In genomic region chr11:60989108-60989650, GRCh38 we compare ENCODE assay signal across 15 cellular contexts. TPM values are rescaled to one million over a fixed set of nuclear protein-coding genes. Genes with fewer than 3 reads are reported as not detected.
DNase-seq lines count a peak whose midpoint lies in the region; ATAC-seq and TF ChIP-seq lines count a peak whose summit lies in the region.
"Had no signal": no experiment of that assay in that cellular context is flagged by ENCODE, and none has a peak within 500 bp of the region (broad histone marks: within the 10 kb centered on the region; RNA-seq: fewer than 3 reads in every experiment).

No MANE protein-coding gene starts in this region.

- no peak for TF ChIP-seq POLR2A in body of pancreas (IDR thresholded peaks at IDR 0.05)

- 66 to 70% methylated on average over 12 of the region's 12 CpGs for WGBS in body of pancreas, 2 donors

- no peaks in the 10 kb centered on the region for H3K27me3 Mint-ChIP-seq in activated CD4-positive, alpha-beta T cell treated with anti-CD3 and anti-CD28 coated beads, Interleukin-2, amount 10 ng/mL, durations not matched to agents 24 days and 14 days
- H3K27me3 Mint-ChIP-seq in IgD-negative memory B cell = no peaks in the 10 kb centered on the region
- no peaks in the 10 kb centered on the region for H3K27me3 Mint-ChIP-seq in naive thymus-derived CD4-positive, alpha-beta T cell

- CTCF ChIA-PET in naive thymus-derived CD4-positive, alpha-beta T cell (lab: Charles Lee) = interaction anchor here (0.6 to 2.3 kb wide), 2 partner anchors 20 to 41 kb away, joined by 3 to 6 read pairs; no protein-coding TSS in a partner anchor

- no peaks in the 10 kb centered on the region for H3K9me3 ChIP-seq in naive thymus-derived CD4-positive, alpha-beta T cell (ENCODE audit: control insufficient read depth in 2 of 3, low read length in 3 of 3)
- no peaks in the 10 kb centered on the region for H3K9me3 ChIP-seq in body of pancreas
- H3K9me3 ChIP-seq in WERI-Rb-1 (ENCODE audit: severe bottlenecking) = no peaks in the 10 kb centered on the region
- H3K9me3 ChIP-seq: breast epithelium, transverse colon had no signal

- POLR2A ChIA-PET in naive thymus-derived CD4-positive, alpha-beta T cell (lab: Charles Lee) = interaction anchor here (0.6 to 5.7 kb wide), 6 partner anchors 8 to 91 kb away, joined by 3 to 60 read pairs (median 4); no protein-coding TSS in a partner anchor

- peak overlapping the region; percentile 96 for H3K27ac ChIP-seq in naive thymus-derived CD4-positive, alpha-beta T cell (ENCODE audit: low read depth, low read length)
- H3K27ac ChIP-seq in body of pancreas (no peak overlapping the region), WERI-Rb-1 (no peak overlapping the region)
- H3K27ac ChIP-seq: breast epithelium, transverse colon had no signal

- DNase-seq in activated CD4-positive, alpha-beta T cell treated with anti-CD3 and anti-CD28 coated beads, Interleukin-2, amount 10 ng/mL, durations not matched to agents 24 days and 14 days = no peak
- no peak for DNase-seq in activated CD4-positive, alpha-beta T cell treated with anti-CD3 and anti-CD28 coated beads for 4 hours
- DNase-seq in activated T-cell treated with anti-CD3 and anti-CD28 coated beads, Interleukin-2, amount 50 U/mL, for 48 hours = peak; percentile 51 to 52
- peak in 1 of 9 donors; percentile 27 for DNase-seq in naive thymus-derived CD4-positive, alpha-beta T cell
- DNase-seq in body of pancreas (no peak), WERI-Rb-1 (no peak)
- DNase-seq: midbrain, NCI-H1417 treated with DMSO at 0.1 percent for 48 hours, NCI-H446 treated with DMSO at 0.1 percent for 48 hours, RPMI8226, T1000, transverse colon had no signal

- peaks cover 80% of the 10 kb centered on the region for H3K4me1 Mint-ChIP-seq in activated CD4-positive, alpha-beta T cell treated with anti-CD3 and anti-CD28 coated beads, Interleukin-2, amount 10 ng/mL, durations not matched to agents 24 days and 14 days
- peaks cover 18 to 32% (median 19%) of the 10 kb centered on the region in 3 donors for H3K4me1 Mint-ChIP-seq in IgD-negative memory B cell
- peaks cover 49 to 96% (median 87%) of the 10 kb centered on the region in 7 donors for H3K4me1 Mint-ChIP-seq in naive thymus-derived CD4-positive, alpha-beta T cell

- intact Hi-C loops in activated CD4-positive, alpha-beta T cell treated with anti-CD3 and anti-CD28 coated beads, Interleukin-2, amount 10 ng/mL, durations not matched to agents 24 days and 14 days (cut with micrococcal nuclease) = no loop called here
- intact Hi-C loops in naive thymus-derived CD4-positive, alpha-beta T cell (cut with micrococcal nuclease) = loop anchor here (1.0 to 10.0 kb wide), 7 partner anchors 15 to 1566 kb away; partner anchors contain the start of genes CD5 (in 1 of the 2), TMEM109 (in 1 of the 2) and VPS37C (in 1 of the 2)
- intact Hi-C loops in body of pancreas (cut with DNase I) = no loop called here

- H3K4me3 ChIP-seq in naive thymus-derived CD4-positive, alpha-beta T cell (ENCODE audit: low read length) = no peak overlapping the region
- H3K4me3 ChIP-seq in body of pancreas = no peak overlapping the region
- H3K4me3 ChIP-seq in WERI-Rb-1 (ENCODE audit: low read depth, low read length) = no peak overlapping the region
- H3K4me3 ChIP-seq: breast epithelium, transverse colon had no signal

- TF ChIP-seq CTCF in body of pancreas (IDR thresholded peaks at IDR 0.05) (no peak), WERI-Rb-1 (IDR thresholded peaks at IDR 0.05; ENCODE audit: low read depth, low read length) (no peak)

- peak overlapping the region; percentile 84 for H3K4me3 Mint-ChIP-seq in activated CD4-positive, alpha-beta T cell treated with anti-CD3 and anti-CD28 coated beads, Interleukin-2, amount 10 ng/mL, durations not matched to agents 24 days and 14 days
- peak overlapping the region in 2 of 4 donors; percentile 42 to 64 for H3K4me3 Mint-ChIP-seq in IgD-negative memory B cell
- H3K4me3 Mint-ChIP-seq in naive thymus-derived CD4-positive, alpha-beta T cell = peak overlapping the region; percentile 62 to 93 (median 83)

- H3K4me1 ChIP-seq in naive thymus-derived CD4-positive, alpha-beta T cell (ENCODE audit: control insufficient read depth in 2 of 2, insufficient read depth in 2 of 2, low read length in 2 of 2) = peaks cover 52 to 86% of the 10 kb centered on the region in 2 donors
- peaks cover 6% of the 10 kb centered on the region for H3K4me1 ChIP-seq in body of pancreas
- H3K4me1 ChIP-seq: breast epithelium, transverse colon had no signal

- peaks cover 0 to 44% (median 27%) of the 10 kb centered on the region in 3 experiments for H3K36me3 ChIP-seq in naive thymus-derived CD4-positive, alpha-beta T cell (ENCODE audit: control insufficient read depth in 2 of 3, insufficient read depth in 3 of 3, low read length in 3 of 3)
- H3K36me3 ChIP-seq in body of pancreas (replicated peaks in 1 of 2; ENCODE audit: insufficient read depth in 1 of 2, low read depth in 2 of 2) (no peaks in the 10 kb centered on the region), WERI-Rb-1 (no peaks in the 10 kb centered on the region)
- H3K36me3 ChIP-seq: breast epithelium, transverse colon had no signal

- no peaks in the 10 kb centered on the region for H3K9me3 Mint-ChIP-seq in activated CD4-positive, alpha-beta T cell treated with anti-CD3 and anti-CD28 coated beads, Interleukin-2, amount 10 ng/mL, durations not matched to agents 24 days and 14 days
- no peaks in the 10 kb centered on the region for H3K9me3 Mint-ChIP-seq in IgD-negative memory B cell
- H3K9me3 Mint-ChIP-seq in naive thymus-derived CD4-positive, alpha-beta T cell = no peaks in the 10 kb centered on the region

- no peak for ATAC-seq in naive thymus-derived CD4-positive, alpha-beta T cell
- no peak for ATAC-seq in body of pancreas
- no peak for ATAC-seq in GM18909 (IDR thresholded peaks at IDR 0.05; ENCODE audit: poor library complexity, unreplicated experiment)

- no peaks in the 10 kb centered on the region for H3K27me3 ChIP-seq in naive thymus-derived CD4-positive, alpha-beta T cell (ENCODE audit: control insufficient read depth in 2 of 2, insufficient read depth in 2 of 2, low read length in 2 of 2)
- H3K27me3 ChIP-seq in body of pancreas (no peaks in the 10 kb centered on the region), WERI-Rb-1 (ENCODE audit: insufficient read depth, low read depth, severe bottlenecking) (no peaks in the 10 kb centered on the region)
- H3K27me3 ChIP-seq: breast epithelium had no signal

- H3K36me3 Mint-ChIP-seq in activated CD4-positive, alpha-beta T cell treated with anti-CD3 and anti-CD28 coated beads, Interleukin-2, amount 10 ng/mL, durations not matched to agents 24 days and 14 days (ENCODE audit: low read depth) = peaks cover 74% of the 10 kb centered on the region
- H3K36me3 Mint-ChIP-seq in IgD-negative memory B cell = no peaks in the 10 kb centered on the region
- H3K36me3 Mint-ChIP-seq in naive thymus-derived CD4-positive, alpha-beta T cell = peaks cover 10 to 57% (median 42%) of the 10 kb centered on the region in 5 donors

- peak overlapping the region; percentile 94 for H3K27ac Mint-ChIP-seq in activated CD4-positive, alpha-beta T cell treated with anti-CD3 and anti-CD28 coated beads, Interleukin-2, amount 10 ng/mL, durations not matched to agents 24 days and 14 days
- H3K27ac Mint-ChIP-seq in IgD-negative memory B cell = peak overlapping the region; percentile 49 to 81 (median 70)
- peak overlapping the region; percentile 91 to 100 (median 99) for H3K27ac Mint-ChIP-seq in naive thymus-derived CD4-positive, alpha-beta T cell

RNA-seq across cellular contexts. Expression of gene CD6, which starts 17.7 kb away (rescaled TPM):
- total RNA-seq in activated CD4-positive, alpha-beta T cell treated with anti-CD3 and anti-CD28 coated beads, Interleukin-2, amount 10 ng/mL, durations not matched to agents 24 days and 14 days = 416 and 421 TPM in 2 replicates
- 8.6 TPM for polyA plus RNA-seq in IgD-negative memory B cell
- 100 to 1,000 TPM; 361 to 653 (median 430) TPM for total RNA-seq in naive thymus-derived CD4-positive, alpha-beta T cell
- polyA plus RNA-seq in naive thymus-derived CD4-positive, alpha-beta T cell = 100 to 1,000 TPM; 195 to 303 TPM
- total RNA-seq in body of pancreas = 1 to 10 TPM; 1.0 to 3.3 TPM

RNA-seq across cellular contexts. Expression of gene SLC15A3, which starts 37.2 kb away (rescaled TPM):
- total RNA-seq in activated CD4-positive, alpha-beta T cell treated with anti-CD3 and anti-CD28 coated beads, Interleukin-2, amount 10 ng/mL, durations not matched to agents 24 days and 14 days = 3.0 and 4.0 TPM in 2 replicates
- 15.2 TPM for polyA plus RNA-seq in IgD-negative memory B cell
- total RNA-seq in naive thymus-derived CD4-positive, alpha-beta T cell = 100 to 1,000 TPM in 1 of 5 experiments, 10 to 100 TPM in 3, 1 to 10 TPM in 1; 2.9 to 101 (median 10.8) TPM
- polyA plus RNA-seq in naive thymus-derived CD4-positive, alpha-beta T cell = 1 to 10 TPM in 1 of 2 donors, under 1 TPM in 1; 0.85 to 2.6 TPM
- total RNA-seq in body of pancreas = 1 to 10 TPM; 2.0 to 6.2 TPM

Comparison
In these comparisons a context has a peak if more than half of its experiments do, and no peak if none do; other contexts are left out.
1. DNase-seq: peak in activated T-cell treated with anti-CD3 and anti-CD28 coated beads, Interleukin-2, amount 50 U/mL, for 48 hours (2 of 2); none in activated CD4-positive, alpha-beta T cell treated with anti-CD3 and anti-CD28 coated beads, Interleukin-2, amount 10 ng/mL, durations not matched to agents 24 days and 14 days (single experiment), activated CD4-positive, alpha-beta T cell treated with anti-CD3 and anti-CD28 coated beads for 4 hours (0 of 2), body of pancreas (0 of 4) and WERI-Rb-1 (single experiment).
2. RNA of gene CD6, which starts 17.7 kb away (total RNA-seq): 361 to 653 TPM in naive thymus-derived CD4-positive, alpha-beta T cell and 416 to 421 TPM in activated CD4-positive, alpha-beta T cell treated with anti-CD3 and anti-CD28 coated beads, Interleukin-2, amount 10 ng/mL, durations not matched to agents 24 days and 14 days; 1.0 to 3.3 TPM in body of pancreas; every median in the first group is over 10 times any median in the second.
3. intact Hi-C loops: an anchor here in naive thymus-derived CD4-positive, alpha-beta T cell (1.0 to 10.0 kb wide); none called in activated CD4-positive, alpha-beta T cell treated with anti-CD3 and anti-CD28 coated beads, Interleukin-2, amount 10 ng/mL, durations not matched to agents 24 days and 14 days and body of pancreas.
4. Peak in every context shown above with its lines, with median percentiles within 50 percentile points of each other: H3K27ac Mint-ChIP-seq.